In genomic region chr2:24986397-24986796, GRCh38 we compare ENCODE assay signal across 13 cellular contexts. TPM values are rescaled to one million over a fixed set of nuclear protein-coding genes. Genes with fewer than 3 reads are reported as not detected.
DNase-seq lines count a peak whose midpoint lies in the region; ATAC-seq and TF ChIP-seq lines count a peak whose summit lies in the region.
"Had no signal": no experiment of that assay in that cellular context is flagged by ENCODE, and none has a peak within 500 bp of the region (broad histone marks: within the 10 kb centered on the region; RNA-seq: fewer than 3 reads in every experiment).

No MANE protein-coding gene starts in this region.

- TF ChIP-seq POLR2A in erythroblast (IDR thresholded peaks at IDR 0.05; ENCODE audit: low read length) = no peak
- TF ChIP-seq POLR2A in thyroid gland (IDR thresholded peaks at IDR 0.05) = no peak

- no peak overlapping the region for H3K4me3 ChIP-seq in thyroid gland (replicated peaks in 1 of 3)
- H3K4me3 ChIP-seq: upper lobe of left lung had no signal

- no peaks in the 10 kb centered on the region for H3K36me3 Mint-ChIP-seq in activated CD4-positive, alpha-beta T cell treated with anti-CD3 and anti-CD28 coated beads, Interleukin-2, amount 10 ng/mL, durations not matched to agents 24 days and 14 days (ENCODE audit: low read depth)
- H3K36me3 Mint-ChIP-seq: activated CD4-positive, alpha-beta memory T cell treated with anti-CD3 and anti-CD28 coated beads for 36 hours had no signal

- H3K9me3 Mint-ChIP-seq in activated CD4-positive, alpha-beta T cell treated with anti-CD3 and anti-CD28 coated beads, Interleukin-2, amount 10 ng/mL, durations not matched to agents 24 days and 14 days = no peaks in the 10 kb centered on the region
- H3K9me3 Mint-ChIP-seq: activated CD4-positive, alpha-beta memory T cell treated with anti-CD3 and anti-CD28 coated beads for 36 hours; activated T-helper 1 cell treated with anti-CD3 and anti-CD28 coated beads, Interleukin-12 subunit alpha, Interleukin-12 subunit beta, Interleukin-2, Interleukin-4 antibody, amounts not matched to agents 30 ng/mL and 10 ng/mL and 1 ng/mL, durations not matched to agents 14 hours and 24 hours and 36 hours had no signal

- peak; percentile 22 for DNase-seq in NCI-H2171 treated with DMSO at 0.1 percent for 48 hours (lab: John Stamatoyannopoulos, UW)
- no peak for DNase-seq in NCI-H2171 (lab: John Stamatoyannopoulos, UW)
- peak; percentile 24 to 31 for DNase-seq in erythroblast (lab: John Stamatoyannopoulos, UW)
- peak; percentile 64 to 66 for DNase-seq in thyroid gland
- DNase-seq in activated naive CD4-positive, alpha-beta T cell treated with Interleukin-2 at 50 U/mL for 16 hours = no peak
- DNase-seq in activated CD4-positive, alpha-beta T cell treated with anti-CD3 and anti-CD28 coated beads, Interleukin-2, amount 10 ng/mL, durations not matched to agents 24 days and 14 days = no peak
- DNase-seq: activated CD4-positive, alpha-beta memory T cell treated with anti-CD3 and anti-CD28 coated beads for 36 hours; kidney glomerular epithelial cell; NCI-H2081 treated with DMSO at 0.1 percent for 48 hours; upper lobe of left lung had no signal

- peaks cover 2% of the 10 kb centered on the region for H3K27me3 Mint-ChIP-seq in activated CD4-positive, alpha-beta T cell treated with anti-CD3 and anti-CD28 coated beads, Interleukin-2, amount 10 ng/mL, durations not matched to agents 24 days and 14 days

- H3K36me3 ChIP-seq in thyroid gland = no peaks in the 10 kb centered on the region
- H3K36me3 ChIP-seq: upper lobe of left lung had no signal

- H3K27ac ChIP-seq in layer of hippocampus (ENCODE audit: low read depth, low read length) (peak overlapping the region; percentile 54), thyroid gland (peak overlapping the region; percentile 50 to 80 (median 57))
- H3K27ac ChIP-seq: upper lobe of left lung had no signal

- no peak for ATAC-seq in GM18519 (IDR thresholded peaks at IDR 0.05; ENCODE audit: low FRiP score, unreplicated experiment)

- no peak overlapping the region for H3K27ac Mint-ChIP-seq in activated CD4-positive, alpha-beta T cell treated with anti-CD3 and anti-CD28 coated beads, Interleukin-2, amount 10 ng/mL, durations not matched to agents 24 days and 14 days
- H3K27ac Mint-ChIP-seq: activated CD4-positive, alpha-beta memory T cell treated with anti-CD3 and anti-CD28 coated beads for 36 hours; activated T-helper 1 cell treated with anti-CD3 and anti-CD28 coated beads, Interleukin-12 subunit alpha, Interleukin-12 subunit beta, Interleukin-2, Interleukin-4 antibody, amounts not matched to agents 30 ng/mL and 10 ng/mL and 1 ng/mL, durations not matched to agents 14 hours and 24 hours and 36 hours had no signal

- intact Hi-C loops in thyroid gland (cut with DNase I) = no loop called here
- intact Hi-C loops in activated CD4-positive, alpha-beta T cell treated with anti-CD3 and anti-CD28 coated beads, Interleukin-2, amount 10 ng/mL, durations not matched to agents 24 days and 14 days (cut with micrococcal nuclease) = no loop called here

- peaks cover 22 to 27% of the 10 kb centered on the region in 2 donors for H3K4me1 ChIP-seq in thyroid gland

- no peak for TF ChIP-seq CTCF in thyroid gland (IDR thresholded peaks at IDR 0.05)

- no peaks in the 10 kb centered on the region for H3K4me1 Mint-ChIP-seq in activated CD4-positive, alpha-beta T cell treated with anti-CD3 and anti-CD28 coated beads, Interleukin-2, amount 10 ng/mL, durations not matched to agents 24 days and 14 days

- no peaks in the 10 kb centered on the region for H3K9me3 ChIP-seq in thyroid gland
- H3K9me3 ChIP-seq: upper lobe of left lung had no signal

- H3K4me3 Mint-ChIP-seq in activated CD4-positive, alpha-beta T cell treated with anti-CD3 and anti-CD28 coated beads, Interleukin-2, amount 10 ng/mL, durations not matched to agents 24 days and 14 days = no peak overlapping the region
- H3K4me3 Mint-ChIP-seq: activated CD4-positive, alpha-beta memory T cell treated with anti-CD3 and anti-CD28 coated beads for 36 hours; activated T-helper 1 cell treated with anti-CD3 and anti-CD28 coated beads, Interleukin-12 subunit alpha, Interleukin-12 subunit beta, Interleukin-2, Interleukin-4 antibody, amounts not matched to agents 30 ng/mL and 10 ng/mL and 1 ng/mL, durations not matched to agents 14 hours and 24 hours and 36 hours had no signal

- no peaks in the 10 kb centered on the region for H3K27me3 ChIP-seq in layer of hippocampus (ENCODE audit: control insufficient read depth, insufficient read depth, low read length)
- H3K27me3 ChIP-seq in thyroid gland = no peaks in the 10 kb centered on the region
- H3K27me3 ChIP-seq: upper lobe of left lung had no signal

- 0 to 2% methylated on average over 2 of the region's 2 CpGs for WGBS in thyroid gland, 2 donors

RNA-seq across cellular contexts. Expression of gene DNAJC27, which starts 14.6 kb away (rescaled TPM):
- total RNA-seq in thyroid gland = 10 to 100 TPM in 3 of 4 donors, 1 to 10 TPM in 1; 7.7 to 16.1 (median 15.7) TPM
- 6.9 and 7.0 TPM in 2 replicates for total RNA-seq in activated CD4-positive, alpha-beta T cell treated with anti-CD3 and anti-CD28 coated beads, Interleukin-2, amount 10 ng/mL, durations not matched to agents 24 days and 14 days

RNA-seq across cellular contexts. Expression of gene EFR3B, which starts 55.5 kb away (rescaled TPM):
- 10 to 100 TPM; 17.3 to 21.5 (median 20.0) TPM for total RNA-seq in thyroid gland
- 0.09 and 0.12 TPM in 2 replicates for total RNA-seq in activated CD4-positive, alpha-beta T cell treated with anti-CD3 and anti-CD28 coated beads, Interleukin-2, amount 10 ng/mL, durations not matched to agents 24 days and 14 days

Comparison
In these comparisons a context has a peak if more than half of its experiments do, and no peak if none do; other contexts are left out.
1. DNase-seq: peak in NCI-H2171 treated with DMSO at 0.1 percent for 48 hours (single experiment), erythroblast (2 of 2) and thyroid gland (2 of 2); none in NCI-H2171 (single experiment), activated naive CD4-positive, alpha-beta T cell treated with Interleukin-2 at 50 U/mL for 16 hours (single experiment) and activated CD4-positive, alpha-beta T cell treated with anti-CD3 and anti-CD28 coated beads, Interleukin-2, amount 10 ng/mL, durations not matched to agents 24 days and 14 days (single experiment).
2. RNA of gene EFR3B, which starts 55.5 kb away (total RNA-seq): 17.3 to 21.5 TPM in thyroid gland; 0.09 to 0.12 TPM in activated CD4-positive, alpha-beta T cell treated with anti-CD3 and anti-CD28 coated beads, Interleukin-2, amount 10 ng/mL, durations not matched to agents 24 days and 14 days; every median in the first group is over 10 times any median in the second.